In the genomic region with DNA sequence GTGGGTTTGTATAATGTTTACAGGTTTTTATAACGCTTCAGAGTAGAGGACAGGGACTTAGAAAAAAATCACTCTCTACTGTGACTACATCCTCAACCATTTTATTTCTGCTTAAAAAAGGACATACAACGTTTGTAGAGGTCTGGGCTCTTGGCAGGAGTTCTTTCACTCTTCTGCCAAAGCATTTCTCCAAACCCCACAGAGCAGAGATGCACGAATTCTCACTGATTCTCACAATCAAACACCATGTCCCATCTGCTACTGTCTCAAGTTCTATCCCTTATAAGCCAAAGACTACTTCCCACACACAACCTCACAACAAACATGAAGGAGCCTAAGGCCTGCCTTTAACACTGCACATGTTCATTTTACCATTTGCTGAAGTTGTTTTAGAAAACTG, we compare ENCODE assay signal across 23 cellular contexts. TPM values are rescaled to one million over a fixed set of nuclear protein-coding genes. Genes with fewer than 3 reads are reported as not detected.
DNase-seq lines count a peak whose midpoint lies in the region; ATAC-seq and TF ChIP-seq lines count a peak whose summit lies in the region.
"Had no signal": no experiment of that assay in that cellular context is flagged by ENCODE, and none has a peak within 500 bp of the region (broad histone marks: within the 10 kb centered on the region; RNA-seq: fewer than 3 reads in every experiment).

No MANE protein-coding gene starts in this region.

- H3K36me3 ChIP-seq in gastroesophageal sphincter (peaks cover 0 to 24% of the 10 kb centered on the region in 2 donors), psoas muscle (ENCODE audit: insufficient read depth in 1 of 2, low read depth in 1 of 2) (peaks cover 0 to 60% of the 10 kb centered on the region in 2 donors), GM23248 (ENCODE audit: low read depth) (peaks cover 19% of the 10 kb centered on the region; the same call in 1 of the 2 replicates)

- peaks cover 31% of the 10 kb centered on the region for H3K79me2 ChIP-seq in GM23248 (ENCODE audit: insufficient read depth)

- peaks cover 0 to 22% (median 5%) of the 10 kb centered on the region in 3 donors for H3K4me1 ChIP-seq in gastroesophageal sphincter
- peaks cover 14% of the 10 kb centered on the region for H3K4me1 ChIP-seq in psoas muscle
- no peaks in the 10 kb centered on the region for H3K4me1 ChIP-seq in GM23248 (ENCODE audit: insufficient read depth)

- no peaks in the 10 kb centered on the region for H3K9me3 ChIP-seq in gastroesophageal sphincter
- H3K9me3 ChIP-seq in psoas muscle: no peaks in the 10 kb centered on the region
- no peaks in the 10 kb centered on the region for H3K9me3 ChIP-seq in GM23248 (ENCODE audit: low read depth)
- H3K9me3 ChIP-seq: suprapubic skin had no signal

- ATAC-seq in gastroesophageal sphincter (no peak), psoas muscle (no peak), HG02938 (IDR thresholded peaks at IDR 0.05; ENCODE audit: unreplicated experiment) (no peak)
- ATAC-seq: left colon had no signal

- H3K27me3 ChIP-seq in gastroesophageal sphincter (no peaks in the 10 kb centered on the region), psoas muscle (ENCODE audit: insufficient read depth in 3 of 3, low read length in 2 of 3) (no peaks in the 10 kb centered on the region), GM23248 (replicated peaks; ENCODE audit: insufficient read depth) (no peaks in the 10 kb centered on the region)
- H3K27me3 ChIP-seq: suprapubic skin had no signal

- WGBS in gastroesophageal sphincter (ENCODE audit: low coverage in 1 of 2), 2 donors: 0 to 23% methylated on average over 2 to 3 of the region's 3 CpGs
- 32 to 41% (median 39%) methylated on average over 3 of the region's 3 CpGs for WGBS in psoas muscle, 3 donors
- WGBS in GM23248 (ENCODE audit: low coverage in 1 of 2, low lambda C conversion rate in 2 of 2, missing lambda C conversion rate in 2 of 2), 2 experiments: 54 to 59% methylated on average over 3 of the region's 3 CpGs

- in situ Hi-C loops in G401 (cut with HindIII; ENCODE audit: low sequenced_read_pairs): no loop called here
- in situ Hi-C loops in GM23248 (cut with MboI): no loop called here

- H3K9me2 ChIP-seq in GM23248 (ENCODE audit: insufficient read depth): no peaks in the 10 kb centered on the region

- no peak for TF ChIP-seq CTCF in gastroesophageal sphincter (IDR thresholded peaks at IDR 0.05)
- no peak for TF ChIP-seq CTCF in psoas muscle (IDR thresholded peaks at IDR 0.05)

- no peak for TF ChIP-seq EP300 in gastroesophageal sphincter (IDR thresholded peaks at IDR 0.05)

- no peak for TF ChIP-seq POLR2A in gastroesophageal sphincter (IDR thresholded peaks at IDR 0.05)

- H4K20me1 ChIP-seq in GM23248 (ENCODE audit: insufficient read depth): no peaks in the 10 kb centered on the region

- H3K4me3 ChIP-seq in gastroesophageal sphincter: no peak overlapping the region
- H3K4me3 ChIP-seq in psoas muscle: no peak overlapping the region
- no peak overlapping the region for H3K4me3 ChIP-seq in GM23248
- H3K4me3 ChIP-seq: suprapubic skin had no signal

- 0 out of 2 replicates have a peak, but pooled peaks cover 22% of the 10 kb centered on the region for H3F3A ChIP-seq in GM23248 (ENCODE audit: insufficient read depth)

- H3K27ac ChIP-seq in gastroesophageal sphincter (peak overlapping the region; percentile 9 to 57 (median 40)), psoas muscle (peak overlapping the region; percentile 41), GM23248 (no peak overlapping the region)
- H3K27ac ChIP-seq: suprapubic skin had no signal

- H3K4me2 ChIP-seq in GM23248 (ENCODE audit: unreplicated experiment): no peak overlapping the region

- intact Hi-C loops in psoas muscle (cut with DNase I): no loop called here

- H3K9ac ChIP-seq in GM23248: no peak overlapping the region

- peak; percentile 14 for DNase-seq in Ammon's horn (ENCODE audit: low spot score)
- peak; percentile 59 for DNase-seq in G401 (ENCODE audit: low spot score)
- no peak for DNase-seq in psoas muscle
- DNase-seq in OCI-M2 (lab: John Stamatoyannopoulos, UW; ENCODE audit: unreplicated experiment): no peak
- no peak for DNase-seq in germinal center (ENCODE audit: low spot score)
- no peak for DNase-seq in GM23248
- DNase-seq: activated CD4-positive, alpha-beta T cell treated with anti-CD3 and anti-CD28 coated beads for 4 hours; activated naive CD4-positive, alpha-beta T cell; activated T-cell treated with anti-CD3 and anti-CD28 coated beads, Interleukin-2, amount 50 U/mL, for 48 hours; DMS79 treated with DMSO at 0.1 percent for 48 hours; GF-D8; immature natural killer cell; Kasumi-1; left colon; NCI-H1417; NCI-H2029 treated with DMSO at 0.1 percent for 48 hours; NCI-H526 treated with DMSO at 0.1 percent for 48 hours; SHP77 treated with DMSO at 0.1 percent for 48 hours; stimulated activated CD4-positive, alpha-beta T cell treated with anti-CD3 and anti-CD28 coated beads, Interleukin-4, amount 100 ng/mL, for 24 hours; T-helper 9 cell had no signal

- H2AFZ ChIP-seq in GM23248: no peak overlapping the region

RNA-seq across cellular contexts. Expression of a gene that starts 7.0 kb away (rescaled TPM):
- 13.3 and 22.2 TPM in 2 replicates for total RNA-seq in G401 (2014; rRNA removed; shearing (Covaris generic))
- total RNA-seq in gastroesophageal sphincter: 10 to 100 TPM; 22.4 to 46.4 (median 40.2) TPM
- 10 to 100 TPM; 12.8 to 18.8 (median 16.5) TPM for total RNA-seq in psoas muscle
- polyA plus RNA-seq in psoas muscle: 10 to 100 TPM in 1 of 3 donors, 1 to 10 TPM in 2; 5.7 to 11.1 (median 6.0) TPM
- 24.2 TPM in 2 replicates for total RNA-seq in GM23248 (2014; rRNA removed; shearing (Covaris generic))
- polyA plus RNA-seq in GM23248 (2016; fragmentation: Nextera tagmentation; extraction: Ambion mirVana): 19.5 and 20.1 TPM in 2 replicates

Comparison
In these comparisons a context has a peak if more than half of its experiments do, and no peak if none do; other contexts are left out.
1. DNase-seq: peak in Ammon's horn (single experiment) and G401 (single experiment); none in psoas muscle (0 of 2), OCI-M2 (single experiment), germinal center (single experiment) and GM23248 (single experiment).